Comparison of ENCODE assay signal across 8 cellular contexts in the genomic region with DNA sequence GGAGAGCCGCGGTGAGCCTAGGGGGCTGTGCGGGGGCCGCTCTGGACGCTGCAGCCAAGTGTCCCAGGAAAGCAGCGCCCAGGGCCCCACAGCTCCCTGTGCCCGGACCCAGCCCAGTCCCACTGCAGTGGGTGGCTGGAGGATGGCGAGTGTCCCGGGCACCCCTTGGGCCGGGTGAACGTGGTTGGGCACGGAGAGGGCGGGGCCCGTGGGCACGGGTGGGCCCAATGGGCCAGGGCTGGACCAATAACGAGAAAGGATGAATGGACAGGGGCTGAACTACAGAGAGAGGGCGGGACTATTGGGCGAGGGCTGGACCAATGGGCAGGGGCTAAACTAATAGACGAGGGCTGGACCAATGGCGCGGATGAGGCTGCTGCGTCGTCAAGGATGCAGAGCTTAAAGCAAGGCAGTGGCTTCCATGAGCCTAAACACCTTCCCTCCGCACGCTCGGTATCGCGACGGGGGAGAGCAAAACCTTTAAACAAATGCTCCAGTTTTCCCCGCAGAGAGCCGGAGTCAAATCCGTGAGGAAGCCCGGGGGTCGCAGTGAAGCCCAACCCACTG. TPM values are rescaled to one million over a fixed set of nuclear protein-coding genes. Genes with fewer than 3 reads are reported as not detected.
DNase-seq lines count a peak whose midpoint lies in the region; ATAC-seq and TF ChIP-seq lines count a peak whose summit lies in the region.

No MANE protein-coding gene starts in this region.

- peak; percentile 86 for ATAC-seq in HG03432 (IDR thresholded peaks at IDR 0.05; ENCODE audit: unreplicated experiment)

- DNase-seq in AML-193 (lab: John Stamatoyannopoulos, UW) (peak; percentile 94 to 96), NCI-H460 (ENCODE audit: extremely low read depth, low read depth) (peak; percentile 99), colonic mucosa (peak; percentile 98)
- DNase-seq in activated CD4-positive, alpha-beta T cell treated with anti-CD3 and anti-CD28 coated beads for 1 hour, result peak; percentile 88
- DNase-seq in stimulated activated CD4-positive, alpha-beta T cell treated with anti-CD3 and anti-CD28 coated beads, Interleukin-1b, Interleukin-23, amount 100 ng/mL, for 4 hours (ENCODE audit: low read depth in 2 of 2), result peak; percentile 74 to 83

- H3K27ac ChIP-seq in colonic mucosa, result peak overlapping the region; percentile 93
- peak overlapping the region; percentile 92 for H3K27ac ChIP-seq in layer of hippocampus (ENCODE audit: low read depth, low read length)

- TF ChIP-seq CTCF in colonic mucosa (IDR thresholded peaks at IDR 0.05), result no peak

- TF ChIP-seq POLR2A in GM19193 (IDR thresholded peaks at IDR 0.05; ENCODE audit: extremely low read depth, insufficient read depth, insufficient read length), result peak; percentile 58

- H3K4me1 ChIP-seq in colonic mucosa, result peaks cover 5% of the 10 kb centered on the region

- intact Hi-C loops in colonic mucosa (cut with DNase I), result no loop called here

- H3K9ac ChIP-seq in colonic mucosa (ENCODE audit: low read depth in 2 of 2, low read length in 2 of 2), result peak overlapping the region; percentile 74 to 93

- H3K4me3 ChIP-seq in colonic mucosa, result peak overlapping the region; percentile 78

- no peaks in the 10 kb centered on the region for H3K27me3 ChIP-seq in colonic mucosa
- H3K27me3 ChIP-seq in layer of hippocampus (ENCODE audit: control insufficient read depth, insufficient read depth, low read length), result no peaks in the 10 kb centered on the region

- no peaks in the 10 kb centered on the region for H3K36me3 ChIP-seq in colonic mucosa

- H3K9me3 ChIP-seq in colonic mucosa, result no peaks in the 10 kb centered on the region

RNA-seq across cellular contexts. Expression of a gene that starts 0.5 kb away (rescaled TPM):
- total RNA-seq in NCI-H460 (2014; rRNA removed; shearing (Covaris generic)), result 80.1 and 88.9 TPM in 2 replicates
- 268 and 327 TPM in 2 replicates for polyA plus RNA-seq in NCI-H460 (2014; cell fraction: nucleus; rRNA removed)
- 10 to 100 TPM; 16.2 to 24.8 TPM for total RNA-seq in colonic mucosa

RNA-seq across cellular contexts. Expression of a gene that starts 24.6 kb away (rescaled TPM):
- total RNA-seq in NCI-H460 (2014; rRNA removed; shearing (Covaris generic)), result not detected in 2 replicates
- not detected in 2 replicates for polyA plus RNA-seq in NCI-H460 (2014; cell fraction: nucleus; rRNA removed)
- total RNA-seq in colonic mucosa, result 1 to 10 TPM; 6.1 to 6.7 TPM

RNA-seq across cellular contexts. Expression of a gene that starts 29.2 kb away (rescaled TPM):
- 26.6 and 29.4 TPM in 2 replicates for total RNA-seq in NCI-H460 (2014; rRNA removed; shearing (Covaris generic))
- polyA plus RNA-seq in NCI-H460 (2014; cell fraction: nucleus; rRNA removed), result 113 and 132 TPM in 2 replicates
- 10 to 100 TPM; 18.5 to 28.4 TPM for total RNA-seq in colonic mucosa

RNA-seq across cellular contexts. Expression of a gene that starts 52.4 kb away (rescaled TPM):
- total RNA-seq in NCI-H460 (2014; rRNA removed; shearing (Covaris generic)), result 13.8 and 18.7 TPM in 2 replicates
- polyA plus RNA-seq in NCI-H460 (2014; cell fraction: nucleus; rRNA removed), result 17.9 and 38.1 TPM in 2 replicates
- 10 to 100 TPM; 34.1 to 62.1 TPM for total RNA-seq in colonic mucosa

Comparison
In these comparisons a context has a peak if more than half of its experiments do, and no peak if none do; other contexts are left out.
1. Peak in every context shown above with its lines: DNase-seq, ATAC-seq, H3K4me3 ChIP-seq and H3K27ac ChIP-seq.